Comparison of ENCODE assay signal across 14 cellular contexts in the genomic region with DNA sequence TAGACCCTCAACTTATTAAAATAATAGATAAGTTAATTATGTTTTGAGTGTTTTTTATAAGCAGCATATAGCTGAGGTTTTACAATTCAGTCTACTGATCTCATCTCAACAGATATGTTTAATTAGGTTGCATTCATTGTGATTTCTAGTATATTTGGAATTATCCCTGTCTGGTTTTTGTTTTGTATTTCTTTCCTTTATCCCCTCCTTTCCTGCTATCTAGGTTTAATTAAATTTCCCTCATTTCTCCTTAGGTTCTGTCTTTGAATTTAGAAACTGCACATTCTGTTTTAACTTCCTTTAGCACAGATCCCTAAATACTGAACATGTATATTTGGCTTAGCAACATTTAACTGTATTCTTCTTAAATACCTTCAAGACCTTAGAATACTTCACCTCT.
"Had no signal": no experiment of that assay in that cellular context is flagged by ENCODE, and none has a peak within 500 bp of the region (broad histone marks: within the 10 kb centered on the region; RNA-seq: fewer than 3 reads in every experiment).

No MANE protein-coding gene starts in this region.

- H3K27ac ChIP-seq: breast epithelium, heart right ventricle, left lung, sigmoid colon had no signal

- H3K4me1 ChIP-seq: breast epithelium, left lung had no signal

- H3K9me3 ChIP-seq: breast epithelium, left lung, sigmoid colon had no signal

- H3K27me3 Mint-ChIP-seq: activated naive CD8-positive, alpha-beta T cell treated with anti-CD3 and anti-CD28 coated beads, Interleukin-2, amount 10 ng/mL, durations not matched to agents 7 days and 5 days; natural killer cell treated with Interleukin-12 subunit alpha and Interleukin-12 subunit beta and Interleukin-15 and Interleukin-18, amount 100 ng/mL, for 72 hours; type B pancreatic cell had no signal

- DNase-seq: activated naive CD8-positive, alpha-beta T cell treated with anti-CD3 and anti-CD28 coated beads, Interleukin-2, amount 10 ng/mL, durations not matched to agents 7 days and 5 days; activated T-cell treated with anti-CD3 and anti-CD28 coated beads, Interleukin-2, amount 50 U/mL, for 4 hours; aorta; heart right ventricle; islet precursor cell; left lung; occipital lobe; sigmoid colon; stimulated activated CD4-positive, alpha-beta T cell treated with anti-CD3 and anti-CD28 coated beads, Interleukin-2, amount 100 ng/mL, for 24 hours; stimulated activated naive CD4-positive, alpha-beta T cell treated with Interleukin-2 at 50 U/mL for 16 hours had no signal

- H3K9me3 Mint-ChIP-seq: activated T-cell treated with anti-CD3 and anti-CD28 coated beads, Interleukin-2, amount 50 U/mL, for 4 hours; natural killer cell treated with Interleukin-12 subunit alpha and Interleukin-12 subunit beta and Interleukin-15 and Interleukin-18, amount 100 ng/mL, for 72 hours had no signal

- H3K4me3 Mint-ChIP-seq: activated naive CD8-positive, alpha-beta T cell treated with anti-CD3 and anti-CD28 coated beads, Interleukin-2, amount 10 ng/mL, durations not matched to agents 7 days and 5 days; activated T-cell treated with anti-CD3 and anti-CD28 coated beads, Interleukin-2, amount 50 U/mL, for 4 hours; natural killer cell treated with Interleukin-12 subunit alpha and Interleukin-12 subunit beta and Interleukin-15 and Interleukin-18, amount 100 ng/mL, for 72 hours; type B pancreatic cell had no signal

- FAIRE-seq: frontal cortex had no signal

- ATAC-seq: activated T-cell treated with anti-CD3 and anti-CD28 coated beads, Interleukin-2, amount 50 U/mL, for 4 hours; heart right ventricle; left lung; natural killer cell treated with Interleukin-12 subunit alpha and Interleukin-12 subunit beta and Interleukin-15 and Interleukin-18, amount 100 ng/mL, for 72 hours had no signal

- H3K4me3 ChIP-seq: breast epithelium, heart right ventricle, left lung, sigmoid colon had no signal

- H3K27ac Mint-ChIP-seq: activated naive CD8-positive, alpha-beta T cell treated with anti-CD3 and anti-CD28 coated beads, Interleukin-2, amount 10 ng/mL, durations not matched to agents 7 days and 5 days; type B pancreatic cell had no signal

- H3K27me3 ChIP-seq: breast epithelium, heart right ventricle, left lung, sigmoid colon had no signal
